Comparison of ENCODE assay signal across 1 cellular context in genomic region chr7:50826371-50827172, GRCh38.
TF ChIP-seq lines count a peak whose summit lies in the region.

No MANE protein-coding gene starts in this region.

TF ChIP-seq in GM23338, 12 proteins besides CTCF, POLR2A, EP300 and RAD21 (continued from another document):
- TF ChIP-seq, protein P1, sequence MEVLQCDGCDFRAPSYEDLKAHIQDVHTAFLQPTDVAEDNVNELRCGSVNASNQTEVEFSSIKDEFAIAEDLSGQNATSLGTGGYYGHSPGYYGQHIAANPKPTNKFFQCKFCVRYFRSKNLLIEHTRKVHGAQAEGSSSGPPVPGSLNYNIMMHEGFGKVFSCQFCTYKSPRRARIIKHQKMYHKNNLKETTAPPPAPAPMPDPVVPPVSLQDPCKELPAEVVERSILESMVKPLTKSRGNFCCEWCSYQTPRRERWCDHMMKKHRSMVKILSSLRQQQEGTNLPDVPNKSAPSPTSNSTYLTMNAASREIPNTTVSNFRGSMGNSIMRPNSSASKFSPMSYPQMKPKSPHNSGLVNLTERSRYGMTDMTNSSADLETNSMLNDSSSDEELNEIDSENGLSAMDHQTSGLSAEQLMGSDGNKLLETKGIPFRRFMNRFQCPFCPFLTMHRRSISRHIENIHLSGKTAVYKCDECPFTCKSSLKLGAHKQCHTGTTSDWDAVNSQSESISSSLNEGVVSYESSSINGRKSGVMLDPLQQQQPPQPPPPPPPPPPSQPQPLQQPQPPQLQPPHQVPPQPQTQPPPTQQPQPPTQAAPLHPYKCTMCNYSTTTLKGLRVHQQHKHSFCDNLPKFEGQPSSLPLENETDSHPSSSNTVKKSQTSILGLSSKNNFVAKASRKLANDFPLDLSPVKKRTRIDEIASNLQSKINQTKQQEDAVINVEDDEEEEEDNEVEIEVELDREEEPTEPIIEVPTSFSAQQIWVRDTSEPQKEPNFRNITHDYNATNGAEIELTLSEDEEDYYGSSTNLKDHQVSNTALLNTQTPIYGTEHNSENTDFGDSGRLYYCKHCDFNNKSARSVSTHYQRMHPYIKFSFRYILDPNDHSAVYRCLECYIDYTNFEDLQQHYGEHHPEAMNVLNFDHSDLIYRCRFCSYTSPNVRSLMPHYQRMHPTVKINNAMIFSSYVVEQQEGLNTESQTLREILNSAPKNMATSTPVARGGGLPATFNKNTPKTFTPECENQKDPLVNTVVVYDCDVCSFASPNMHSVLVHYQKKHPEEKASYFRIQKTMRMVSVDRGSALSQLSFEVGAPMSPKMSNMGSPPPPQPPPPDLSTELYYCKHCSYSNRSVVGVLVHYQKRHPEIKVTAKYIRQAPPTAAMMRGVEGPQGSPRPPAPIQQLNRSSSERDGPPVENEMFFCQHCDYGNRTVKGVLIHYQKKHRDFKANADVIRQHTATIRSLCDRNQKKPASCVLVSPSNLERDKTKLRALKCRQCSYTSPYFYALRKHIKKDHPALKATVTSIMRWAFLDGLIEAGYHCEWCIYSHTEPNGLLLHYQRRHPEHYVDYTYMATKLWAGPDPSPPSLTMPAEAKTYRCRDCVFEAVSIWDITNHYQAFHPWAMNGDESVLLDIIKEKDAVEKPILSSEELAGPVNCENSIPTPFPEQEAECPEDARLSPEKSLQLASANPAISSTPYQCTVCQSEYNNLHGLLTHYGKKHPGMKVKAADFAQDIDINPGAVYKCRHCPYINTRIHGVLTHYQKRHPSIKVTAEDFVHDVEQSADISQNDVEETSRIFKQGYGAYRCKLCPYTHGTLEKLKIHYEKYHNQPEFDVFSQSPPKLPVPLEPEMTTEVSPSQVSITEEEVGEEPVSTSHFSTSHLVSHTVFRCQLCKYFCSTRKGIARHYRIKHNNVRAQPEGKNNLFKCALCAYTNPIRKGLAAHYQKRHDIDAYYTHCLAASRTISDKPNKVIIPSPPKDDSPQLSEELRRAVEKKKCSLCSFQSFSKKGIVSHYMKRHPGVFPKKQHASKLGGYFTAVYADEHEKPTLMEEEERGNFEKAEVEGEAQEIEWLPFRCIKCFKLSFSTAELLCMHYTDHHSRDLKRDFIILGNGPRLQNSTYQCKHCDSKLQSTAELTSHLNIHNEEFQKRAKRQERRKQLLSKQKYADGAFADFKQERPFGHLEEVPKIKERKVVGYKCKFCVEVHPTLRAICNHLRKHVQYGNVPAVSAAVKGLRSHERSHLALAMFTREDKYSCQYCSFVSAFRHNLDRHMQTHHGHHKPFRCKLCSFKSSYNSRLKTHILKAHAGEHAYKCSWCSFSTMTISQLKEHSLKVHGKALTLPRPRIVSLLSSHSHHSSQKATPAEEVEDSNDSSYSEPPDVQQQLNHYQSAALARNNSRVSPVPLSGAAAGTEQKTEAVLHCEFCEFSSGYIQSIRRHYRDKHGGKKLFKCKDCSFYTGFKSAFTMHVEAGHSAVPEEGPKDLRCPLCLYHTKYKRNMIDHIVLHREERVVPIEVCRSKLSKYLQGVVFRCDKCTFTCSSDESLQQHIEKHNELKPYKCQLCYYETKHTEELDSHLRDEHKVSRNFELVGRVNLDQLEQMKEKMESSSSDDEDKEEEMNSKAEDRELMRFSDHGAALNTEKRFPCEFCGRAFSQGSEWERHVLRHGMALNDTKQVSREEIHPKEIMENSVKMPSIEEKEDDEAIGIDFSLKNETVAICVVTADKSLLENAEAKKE (CRISPR knock-in tag; IDR thresholded peaks at IDR 0.05) = no peak
- no peak for TF ChIP-seq ZNF331 (CRISPR knock-in tag; IDR thresholded peaks at IDR 0.05; ENCODE audit: low read depth)
TF ChIP-seq in GM23338: peak in this region for 0.
